In genomic region chr1:154783976-154784375, GRCh38 we compare ENCODE assay signal across 17 cellular contexts.
DNase-seq lines count a peak whose midpoint lies in the region; ATAC-seq lines count a peak whose summit lies in the region.
"Had no signal": no experiment of that assay in that cellular context is flagged by ENCODE, and none has a peak within 500 bp of the region (broad histone marks: within the 10 kb centered on the region; RNA-seq: fewer than 3 reads in every experiment).

No MANE protein-coding gene starts in this region.

- H3K27ac Mint-ChIP-seq in activated T-cell treated with anti-CD3 and anti-CD28 coated beads, Interleukin-2, amount 50 U/mL, for 72 hours = peak overlapping the region; percentile 81
- H3K27ac Mint-ChIP-seq in activated naive CD8-positive, alpha-beta T cell treated with anti-CD3 and anti-CD28 coated beads for 36 hours = peak overlapping the region; percentile 94
- peak overlapping the region; percentile 65 for H3K27ac Mint-ChIP-seq in stimulated activated naive B cell treated with anti-CD40 and anti-IgM and Interleukin-4, amounts not matched to agents 10 μg/mL and 1 μg/mL and 100 μg/mL, for 72 hours
- H3K27ac Mint-ChIP-seq: HFFc6 had no signal

- H3K9me3 ChIP-seq in KOPT-K1 (ENCODE audit: insufficient read depth, low read length, poor library complexity, severe bottlenecking) = no peaks in the 10 kb centered on the region
- H3K9me3 ChIP-seq: gastrocnemius medialis had no signal

- peaks cover 0 to 2% of the 10 kb centered on the region in 2 donors for H3K9me3 Mint-ChIP-seq in activated T-cell treated with anti-CD3 and anti-CD28 coated beads, Interleukin-2, amount 50 U/mL, for 72 hours
- H3K9me3 Mint-ChIP-seq in activated T-cell treated with anti-CD3 and anti-CD28 coated beads, Interleukin-2, amount 50 U/mL, for 4 hours = peaks cover under 1% of the 10 kb centered on the region
- peaks cover 3% of the 10 kb centered on the region for H3K9me3 Mint-ChIP-seq in activated naive CD8-positive, alpha-beta T cell treated with anti-CD3 and anti-CD28 coated beads for 36 hours
- peaks cover under 1% of the 10 kb centered on the region in 2 donors for H3K9me3 Mint-ChIP-seq in stimulated activated naive B cell treated with anti-CD40 and anti-IgM and Interleukin-4, amounts not matched to agents 10 μg/mL and 1 μg/mL and 100 μg/mL, for 72 hours

- no peaks in the 10 kb centered on the region for H3K36me3 ChIP-seq in KOPT-K1 (ENCODE audit: insufficient read depth, low read length)
- H3K36me3 ChIP-seq: gastrocnemius medialis had no signal

- no peak for DNase-seq in activated T-cell treated with anti-CD3 and anti-CD28 coated beads, Interleukin-2, amount 50 U/mL, for 72 hours
- no peak for DNase-seq in activated T-cell treated with anti-CD3 and anti-CD28 coated beads, Interleukin-2, amount 50 U/mL, for 4 hours
- DNase-seq in activated naive CD8-positive, alpha-beta T cell treated with anti-CD3 and anti-CD28 coated beads for 36 hours = no peak
- no peak for DNase-seq in stimulated activated naive B cell treated with anti-CD40 and anti-IgM and Interleukin-4, amounts not matched to agents 10 μg/mL and 1 μg/mL and 100 μg/mL, for 72 hours
- DNase-seq in mucosa of gallbladder (ENCODE audit: low spot score) (no peak), nucleus accumbens (lab: John Stamatoyannopoulos, UW) (no peak), AG08395 (ENCODE audit: low spot score) (no peak)
- DNase-seq: ACHN; gastrocnemius medialis; HFFc6; mammary epithelial cell; NCI-H1694 treated with DMSO at 0.1 percent for 48 hours; posterior cingulate gyrus; stimulated activated CD4-positive, alpha-beta T cell treated with anti-CD3 and anti-CD28 coated beads, Interleukin-4, amount 100 ng/mL, for 1 hour; substantia nigra had no signal

- peak overlapping the region; percentile 65 for H3K27ac ChIP-seq in KOPT-K1 (ENCODE audit: low read depth, low read length, poor library complexity, severe bottlenecking)
- H3K27ac ChIP-seq: gastrocnemius medialis, SK-N-MC had no signal

- H3K36me3 Mint-ChIP-seq in activated T-cell treated with anti-CD3 and anti-CD28 coated beads, Interleukin-2, amount 50 U/mL, for 72 hours (ENCODE audit: insufficient read depth in 2 of 2) = peaks cover 0 to under 1% of the 10 kb centered on the region in 2 donors
- no peaks in the 10 kb centered on the region for H3K36me3 Mint-ChIP-seq in activated T-cell treated with anti-CD3 and anti-CD28 coated beads, Interleukin-2, amount 50 U/mL, for 4 hours (ENCODE audit: insufficient read depth)
- no peaks in the 10 kb centered on the region for H3K36me3 Mint-ChIP-seq in activated naive CD8-positive, alpha-beta T cell treated with anti-CD3 and anti-CD28 coated beads for 36 hours
- no peaks in the 10 kb centered on the region for H3K36me3 Mint-ChIP-seq in stimulated activated naive B cell treated with anti-CD40 and anti-IgM and Interleukin-4, amounts not matched to agents 10 μg/mL and 1 μg/mL and 100 μg/mL, for 72 hours

- ATAC-seq in activated T-cell treated with anti-CD3 and anti-CD28 coated beads, Interleukin-2, amount 50 U/mL, for 72 hours (replicated peaks in 1 of 2) = no peak
- no peak for ATAC-seq in activated T-cell treated with anti-CD3 and anti-CD28 coated beads, Interleukin-2, amount 50 U/mL, for 4 hours
- no peak for ATAC-seq in stimulated activated naive B cell treated with anti-CD40 and anti-IgM and Interleukin-4, amounts not matched to agents 10 μg/mL and 1 μg/mL and 100 μg/mL, for 72 hours (replicated peaks)
- ATAC-seq: gastrocnemius medialis had no signal

- peaks cover 32% of the 10 kb centered on the region for H3K4me1 Mint-ChIP-seq in activated T-cell treated with anti-CD3 and anti-CD28 coated beads, Interleukin-2, amount 50 U/mL, for 72 hours (ENCODE audit: low read depth)
- H3K4me1 Mint-ChIP-seq in activated T-cell treated with anti-CD3 and anti-CD28 coated beads, Interleukin-2, amount 50 U/mL, for 4 hours (ENCODE audit: low read depth) = peaks cover 30% of the 10 kb centered on the region
- peaks cover 37% of the 10 kb centered on the region for H3K4me1 Mint-ChIP-seq in activated naive CD8-positive, alpha-beta T cell treated with anti-CD3 and anti-CD28 coated beads for 36 hours
- H3K4me1 Mint-ChIP-seq in stimulated activated naive B cell treated with anti-CD40 and anti-IgM and Interleukin-4, amounts not matched to agents 10 μg/mL and 1 μg/mL and 100 μg/mL, for 72 hours = peaks cover 14 to 19% of the 10 kb centered on the region in 2 donors

- no peaks in the 10 kb centered on the region for H3K27me3 Mint-ChIP-seq in activated T-cell treated with anti-CD3 and anti-CD28 coated beads, Interleukin-2, amount 50 U/mL, for 72 hours (ENCODE audit: low read depth)
- H3K27me3 Mint-ChIP-seq in activated T-cell treated with anti-CD3 and anti-CD28 coated beads, Interleukin-2, amount 50 U/mL, for 4 hours (ENCODE audit: low read depth) = no peaks in the 10 kb centered on the region
- H3K27me3 Mint-ChIP-seq in activated naive CD8-positive, alpha-beta T cell treated with anti-CD3 and anti-CD28 coated beads for 36 hours = no peaks in the 10 kb centered on the region
- peaks cover 1 to 8% of the 10 kb centered on the region in 2 donors for H3K27me3 Mint-ChIP-seq in stimulated activated naive B cell treated with anti-CD40 and anti-IgM and Interleukin-4, amounts not matched to agents 10 μg/mL and 1 μg/mL and 100 μg/mL, for 72 hours

- peak overlapping the region; percentile 72 for H3K4me3 Mint-ChIP-seq in activated T-cell treated with anti-CD3 and anti-CD28 coated beads, Interleukin-2, amount 50 U/mL, for 72 hours
- no peak overlapping the region for H3K4me3 Mint-ChIP-seq in activated T-cell treated with anti-CD3 and anti-CD28 coated beads, Interleukin-2, amount 50 U/mL, for 4 hours
- no peak overlapping the region for H3K4me3 Mint-ChIP-seq in activated naive CD8-positive, alpha-beta T cell treated with anti-CD3 and anti-CD28 coated beads for 36 hours
- H3K4me3 Mint-ChIP-seq in stimulated activated naive B cell treated with anti-CD40 and anti-IgM and Interleukin-4, amounts not matched to agents 10 μg/mL and 1 μg/mL and 100 μg/mL, for 72 hours = no peak overlapping the region
- H3K4me3 Mint-ChIP-seq: HFFc6 had no signal

Comparison
In these comparisons a context has a peak if more than half of its experiments do, and no peak if none do; other contexts are left out.
1. H3K4me3 Mint-ChIP-seq: peak in activated T-cell treated with anti-CD3 and anti-CD28 coated beads, Interleukin-2, amount 50 U/mL, for 72 hours (2 of 2); none in activated T-cell treated with anti-CD3 and anti-CD28 coated beads, Interleukin-2, amount 50 U/mL, for 4 hours (single experiment), activated naive CD8-positive, alpha-beta T cell treated with anti-CD3 and anti-CD28 coated beads for 36 hours (single experiment) and stimulated activated naive B cell treated with anti-CD40 and anti-IgM and Interleukin-4, amounts not matched to agents 10 μg/mL and 1 μg/mL and 100 μg/mL, for 72 hours (0 of 2).
2. Peak in every context shown above with its lines, with median percentiles within 50 percentile points of each other: H3K27ac Mint-ChIP-seq.